In the genomic region with DNA sequence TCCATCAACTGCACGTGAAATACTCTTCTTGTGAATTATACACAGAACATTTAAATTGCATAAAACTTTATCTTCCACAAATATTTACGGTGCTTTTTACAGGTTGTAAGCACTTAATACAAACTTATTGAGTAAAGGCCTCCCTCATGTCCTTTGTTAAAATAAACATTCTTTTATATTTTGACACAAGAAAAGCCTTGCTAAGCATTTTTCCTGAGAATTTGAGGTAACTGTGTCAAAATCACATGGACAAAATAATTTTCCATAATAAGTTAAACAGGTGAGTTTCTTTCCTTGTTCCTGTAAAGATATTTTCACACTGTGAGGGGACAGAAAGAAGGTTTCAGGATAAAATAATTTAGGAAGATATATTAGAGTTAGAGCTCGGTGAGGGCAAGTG, we compare ENCODE assay signal across 8 cellular contexts.
"Had no signal": no experiment of that assay in that cellular context is flagged by ENCODE, and none has a peak within 500 bp of the region (broad histone marks: within the 10 kb centered on the region; RNA-seq: fewer than 3 reads in every experiment).

No MANE protein-coding gene starts in this region.

- FAIRE-seq: H1, H54, HTR-8/SVneo had no signal

- ATAC-seq: GM23338 had no signal

- H3K27ac ChIP-seq: KMS-11 had no signal

- DNase-seq: H9, HCEC 1CT, KBM-7 had no signal

- H3K9ac ChIP-seq: KMS-11 had no signal

- H3K4me3 ChIP-seq: GM23338 had no signal

- H2AFZ ChIP-seq: GM23338 had no signal

- H3K4me2 ChIP-seq: GM23338, KMS-11 had no signal
